Comparison of ENCODE assay signal across 28 cellular contexts in genomic region chr4:102334624-102335023, GRCh38. TPM values are rescaled to one million over a fixed set of nuclear protein-coding genes. Genes with fewer than 3 reads are reported as not detected.
DNase-seq lines count a peak whose midpoint lies in the region; ATAC-seq, FAIRE-seq and TF ChIP-seq lines count a peak whose summit lies in the region.
"Had no signal": no experiment of that assay in that cellular context is flagged by ENCODE, and none has a peak within 500 bp of the region (broad histone marks: within the 10 kb centered on the region; RNA-seq: fewer than 3 reads in every experiment).

No MANE protein-coding gene starts in this region.

- no TSS peak for BruUV-seq in MCF 10A (replicated peaks; lab: Mats Ljungman, UMichigan)

- CTCF ChIA-PET in MCF 10A (lab: Yijun Ruan, JAX): no interaction called here

- no peaks in the 10 kb centered on the region for H3K9me3 Mint-ChIP-seq in MCF 10A (ENCODE audit: unreplicated experiment)
- H3K9me3 Mint-ChIP-seq in stimulated activated effector memory CD8-positive, alpha-beta T cell treated with anti-CD3 and anti-CD28 coated beads, Interleukin-12 subunit alpha, Interleukin-12 subunit beta, amount 100 ng/mL, for 72 hours: no peaks in the 10 kb centered on the region
- H3K9me3 Mint-ChIP-seq: CD14-positive monocyte; CD8-positive, alpha-beta memory T cell; IgD-negative memory B cell had no signal

- H3K36me3 ChIP-seq in breast epithelium (no peaks in the 10 kb centered on the region), bronchial epithelial cell (ENCODE audit: control insufficient read depth, insufficient read depth, low read length) (no peaks in the 10 kb centered on the region), lower lobe of right lung (peaks cover 12% of the 10 kb centered on the region), adrenal gland (replicated peaks in 1 of 2) (no peaks in the 10 kb centered on the region)
- H3K36me3 ChIP-seq: BE2C had no signal

- ATAC-seq in lower lobe of right lung: peak; percentile 34 to 68
- ATAC-seq in stimulated activated effector memory CD8-positive, alpha-beta T cell treated with anti-CD3 and anti-CD28 coated beads, Interleukin-12 subunit alpha, Interleukin-12 subunit beta, amount 100 ng/mL, for 72 hours: no peak
- ATAC-seq: Panc1 had no signal

- FAIRE-seq in bronchial epithelial cell (lab: Jason Lieb, UNC): no peak
- FAIRE-seq: H1 had no signal

- H3K36me3 Mint-ChIP-seq in MCF 10A (ENCODE audit: insufficient read depth, unreplicated experiment): peaks cover 41% of the 10 kb centered on the region
- H3K36me3 Mint-ChIP-seq in stimulated activated effector memory CD8-positive, alpha-beta T cell treated with anti-CD3 and anti-CD28 coated beads, Interleukin-12 subunit alpha, Interleukin-12 subunit beta, amount 100 ng/mL, for 72 hours: peaks cover 5% of the 10 kb centered on the region

- TF ChIP-seq CTCF in MCF 10A (IDR thresholded peaks at IDR 0.05; ENCODE audit: unreplicated experiment) (no peak), breast epithelium (IDR thresholded peaks at IDR 0.05) (no peak), bronchial epithelial cell (IDR thresholded peaks at IDR 0.05; ENCODE audit: insufficient read depth, low read length, severe bottlenecking) (no peak), lower lobe of right lung (IDR thresholded peaks at IDR 0.05) (no peak), adrenal gland (IDR thresholded peaks at IDR 0.05) (no peak)

- no peaks in the 10 kb centered on the region for H3K27me3 Mint-ChIP-seq in MCF 10A (ENCODE audit: insufficient read depth, unreplicated experiment)
- H3K27me3 Mint-ChIP-seq: CD8-positive, alpha-beta memory T cell had no signal

- POLR2A ChIA-PET in MCF 10A (lab: Yijun Ruan, JAX): no interaction called here

- H3K9me3 ChIP-seq in breast epithelium: no peaks in the 10 kb centered on the region
- H3K9me3 ChIP-seq in lower lobe of right lung: no peaks in the 10 kb centered on the region
- no peaks in the 10 kb centered on the region for H3K9me3 ChIP-seq in adrenal gland (replicated peaks in 1 of 3)
- H3K9me3 ChIP-seq: BE2C had no signal

- intact Hi-C loops in MCF 10A (cut with micrococcal nuclease): no loop called here
- intact Hi-C loops in breast epithelium (cut with DNase I; ENCODE audit: low total_unique reads): no loop called here
- intact Hi-C loops in lower lobe of right lung (cut with DNase I): no loop called here
- intact Hi-C loops in cardiac septum (cut with DNase I): no loop called here
- intact Hi-C loops in adrenal gland (cut with DNase I): no loop called here

- H3K27ac Mint-ChIP-seq in MCF 10A (ENCODE audit: low read depth, unreplicated experiment): no peak overlapping the region
- no peak overlapping the region for H3K27ac Mint-ChIP-seq in stimulated activated effector memory CD8-positive, alpha-beta T cell treated with anti-CD3 and anti-CD28 coated beads, Interleukin-12 subunit alpha, Interleukin-12 subunit beta, amount 100 ng/mL, for 72 hours
- H3K27ac Mint-ChIP-seq: CD14-positive monocyte; CD8-positive, alpha-beta memory T cell; IgD-negative memory B cell had no signal

- H3K27me3 ChIP-seq in breast epithelium (no peaks in the 10 kb centered on the region), bronchial epithelial cell (ENCODE audit: control insufficient read depth, insufficient read depth, low read length) (no peaks in the 10 kb centered on the region), lower lobe of right lung (ENCODE audit: low read depth) (no peaks in the 10 kb centered on the region), adrenal gland (no peaks in the 10 kb centered on the region)
- H3K27me3 ChIP-seq: BE2C had no signal

- H3K4me3 ChIP-seq in breast epithelium (no peak overlapping the region), bronchial epithelial cell (ENCODE audit: low read depth, low read length) (no peak overlapping the region), lower lobe of right lung (no peak overlapping the region), adrenal gland (no peak overlapping the region)
- H3K4me3 ChIP-seq: SK-N-MC had no signal

- H3K4me1 Mint-ChIP-seq in MCF 10A (ENCODE audit: insufficient read depth, unreplicated experiment): peaks cover 11% of the 10 kb centered on the region
- peaks cover 50% of the 10 kb centered on the region for H3K4me1 Mint-ChIP-seq in stimulated activated effector memory CD8-positive, alpha-beta T cell treated with anti-CD3 and anti-CD28 coated beads, Interleukin-12 subunit alpha, Interleukin-12 subunit beta, amount 100 ng/mL, for 72 hours
- H3K4me1 Mint-ChIP-seq: IgD-negative memory B cell had no signal

- 85 to 97% (median 94%) methylated on average over 2 of the region's 2 CpGs for WGBS in adrenal gland, 4 donors

- no peak overlapping the region for H3K27ac ChIP-seq in breast epithelium
- H3K27ac ChIP-seq in lower lobe of right lung: no peak overlapping the region
- H3K27ac ChIP-seq in adrenal gland: no peak overlapping the region
- H3K27ac ChIP-seq: KMS-11, SK-N-MC had no signal

- TF ChIP-seq POLR2A in breast epithelium (IDR thresholded peaks at IDR 0.05) (no peak), adrenal gland (IDR thresholded peaks at IDR 0.05) (no peak)

- no peak overlapping the region for H3K4me3 Mint-ChIP-seq in MCF 10A (ENCODE audit: unreplicated experiment)
- no peak overlapping the region for H3K4me3 Mint-ChIP-seq in stimulated activated effector memory CD8-positive, alpha-beta T cell treated with anti-CD3 and anti-CD28 coated beads, Interleukin-12 subunit alpha, Interleukin-12 subunit beta, amount 100 ng/mL, for 72 hours
- H3K4me3 Mint-ChIP-seq: CD14-positive monocyte; CD8-positive, alpha-beta memory T cell; IgD-negative memory B cell had no signal

- DNase-seq in MCF 10A (ENCODE audit: unreplicated experiment): peak; percentile 27
- no peak for DNase-seq in breast epithelium (ENCODE audit: low spot score in 2 of 2)
- peak; percentile 15 for DNase-seq in bronchial epithelial cell (ENCODE audit: low read depth)
- DNase-seq in lower lobe of right lung: no peak
- no peak for DNase-seq in cardiac septum (ENCODE audit: low spot score)
- DNase-seq in adrenal gland: no peak
- DNase-seq in NCI-H146 treated with DMSO at 0.1 percent for 48 hours (lab: John Stamatoyannopoulos, UW; ENCODE audit: unreplicated experiment): no peak
- DNase-seq in stimulated activated effector memory CD8-positive, alpha-beta T cell treated with anti-CD3 and anti-CD28 coated beads, Interleukin-12 subunit alpha, Interleukin-12 subunit beta, amount 100 ng/mL, for 72 hours (ENCODE audit: low spot score in 2 of 2): no peak
- DNase-seq: 8988T; ACHN; BE2C; CD8-positive, alpha-beta memory T cell; DMS 273 treated with DMSO at 0.1 percent for 48 hours; DMS79 treated with DMSO at 0.1 percent for 48 hours; GF-D8; HCEC 1CT; NCI-H1092 treated with DMSO at 0.1 percent for 48 hours; NCI-H1436; NCI-H1930; NCI-H2227 treated with DMSO at 0.1 percent for 48 hours; NCI-H526 treated with DMSO at 0.1 percent for 48 hours; SHP77 treated with DMSO at 0.1 percent for 48 hours had no signal

- H3K4me1 ChIP-seq in breast epithelium (no peaks in the 10 kb centered on the region), lower lobe of right lung (no peaks in the 10 kb centered on the region), adrenal gland (replicated peaks in 1 of 2) (no peaks in the 10 kb centered on the region)
- H3K4me1 ChIP-seq: BE2C had no signal

RNA-seq across cellular contexts. Expression of gene SLC39A8, which starts 10.7 kb away (rescaled TPM):
- total RNA-seq in MCF 10A (2022) (35.1 and 43.3 TPM in 2 replicates), breast epithelium (10 to 100 TPM; 10.6 to 66.3 (median 31.8) TPM), bronchial epithelial cell (4.5 and 7.6 TPM in 2 replicates), lower lobe of right lung (370 TPM), cardiac septum (3.0 TPM), adrenal gland (10 to 100 TPM in 2 of 8 donors, 1 to 10 TPM in 6; 5.2 to 19.3 (median 8.5) TPM)
- polyA plus RNA-seq in adrenal gland: 1 to 10 TPM; 2.0 to 8.8 (median 3.5) TPM

Comparison
In these comparisons a context has a peak if more than half of its experiments do, and no peak if none do; other contexts are left out.
1. DNase-seq: peak in MCF 10A (single experiment) and bronchial epithelial cell (single experiment); none in breast epithelium (0 of 2), lower lobe of right lung (single experiment), cardiac septum (single experiment), adrenal gland (0 of 7), NCI-H146 treated with DMSO at 0.1 percent for 48 hours (single experiment) and stimulated activated effector memory CD8-positive, alpha-beta T cell treated with anti-CD3 and anti-CD28 coated beads, Interleukin-12 subunit alpha, Interleukin-12 subunit beta, amount 100 ng/mL, for 72 hours (0 of 2).